In the genomic region with DNA sequence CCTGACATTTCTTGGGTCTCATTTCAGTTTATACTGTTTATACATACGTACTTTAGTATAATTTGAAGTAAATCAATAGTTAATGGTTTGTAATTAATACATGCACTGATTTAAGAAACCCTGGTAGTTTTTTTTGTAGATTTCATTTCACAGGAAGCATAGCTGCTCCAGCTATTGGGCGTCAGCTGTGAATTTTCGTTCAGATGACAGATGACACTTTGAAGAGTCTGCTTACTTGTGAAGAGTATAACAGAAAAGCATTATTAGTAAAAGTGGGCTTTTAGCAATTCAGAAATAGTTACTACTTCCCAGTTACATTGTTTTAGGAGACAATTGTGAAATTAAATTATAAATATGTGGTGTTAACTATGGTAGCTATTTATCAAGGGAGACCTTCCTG, we compare ENCODE assay signal across 1 cellular context.
TF ChIP-seq lines count a peak whose summit lies in the region.

No MANE protein-coding gene starts in this region.

TF ChIP-seq in IMR-90, 13 proteins besides CTCF, POLR2A, EP300 and RAD21 (continued from another document):
- TF ChIP-seq FOS (IDR thresholded peaks at IDR 0.05; ENCODE audit: low read depth, low read length) (no peak), RCOR1 (IDR thresholded peaks at IDR 0.05; ENCODE audit: insufficient replicate concordance, low read length) (no peak), CHD1 (IDR thresholded peaks at IDR 0.05; ENCODE audit: low read depth, low read length) (no peak), MXI1 (IDR thresholded peaks at IDR 0.05; ENCODE audit: borderline replicate concordance, low read depth, low read length) (no peak), NFE2L2 (IDR thresholded peaks at IDR 0.05; ENCODE audit: low read depth, low read length) (no peak)
TF ChIP-seq in IMR-90: peak in this region for 0.
